ENCODE assay signal across 10 cellular contexts in the genomic region with DNA sequence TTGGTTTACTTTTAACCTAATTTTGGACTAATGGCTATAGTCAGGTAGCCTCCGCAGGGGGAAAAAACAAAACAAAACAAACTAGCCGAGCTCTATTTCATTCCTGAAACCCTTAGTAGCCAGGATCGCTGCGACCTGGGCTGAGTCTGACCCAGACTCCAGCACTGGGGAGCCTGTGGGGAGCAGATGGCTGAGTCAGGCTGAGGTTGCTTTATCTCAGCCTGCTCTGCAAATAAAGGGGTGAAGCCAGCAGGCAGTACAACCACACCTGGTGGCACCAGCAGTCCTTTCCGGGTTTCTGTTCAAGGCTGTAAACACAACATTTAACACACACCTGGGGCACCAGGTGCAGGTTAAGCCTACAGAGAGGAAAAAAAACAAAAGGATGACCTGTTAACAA. TPM values are rescaled to one million over a fixed set of nuclear protein-coding genes. Genes with fewer than 3 reads are reported as not detected.
DNase-seq lines count a peak whose midpoint lies in the region; ATAC-seq and TF ChIP-seq lines count a peak whose summit lies in the region.
"Had no signal": no experiment of that assay in that cellular context is flagged by ENCODE, and none has a peak within 500 bp of the region (broad histone marks: within the 10 kb centered on the region; RNA-seq: fewer than 3 reads in every experiment).

No MANE protein-coding gene starts in this region.

- no peak overlapping the region for H3K9ac ChIP-seq in SK-N-SH

- no peak overlapping the region for H3K4me3 ChIP-seq in SK-N-SH (ENCODE audit: low read depth in 2 of 2, low read length in 1 of 2)
- H3K4me3 ChIP-seq in WERI-Rb-1 (ENCODE audit: low read depth, low read length): no peak overlapping the region
- no peak overlapping the region for H3K4me3 ChIP-seq in upper lobe of right lung

- TF ChIP-seq CTCF in SK-N-SH (IDR thresholded peaks at IDR 0.05): no peak
- TF ChIP-seq CTCF in WERI-Rb-1 (IDR thresholded peaks at IDR 0.05; ENCODE audit: low read depth, low read length): no peak
- TF ChIP-seq CTCF in upper lobe of right lung (IDR thresholded peaks at IDR 0.05): no peak

- intact Hi-C loops in upper lobe of right lung (cut with DNase I): no loop called here

- H3K9me2 ChIP-seq in SK-N-SH: no peaks in the 10 kb centered on the region

- WGBS in SK-N-SH (ENCODE audit: low lambda C conversion rate): 76% methylated on average over 5 of the region's 5 CpGs

- no peak for TF ChIP-seq RAD21 in SK-N-SH (IDR thresholded peaks at IDR 0.05; ENCODE audit: low read length)

- ATAC-seq in SK-N-SH treated with all-trans-retinoic acid at 6 μM for 48 hours: no peak
- peak; percentile 77 for ATAC-seq in upper lobe of right lung
- no peak for ATAC-seq in activated naive CD4-positive, alpha-beta T cell treated with anti-CD3 and anti-CD28 coated beads, Interleukin-2, amount 50 U/mL, for 72 hours

- peaks cover 14% of the 10 kb centered on the region for H3K79me2 ChIP-seq in SK-N-SH (ENCODE audit: insufficient read depth)

- H3F3A ChIP-seq in SK-N-SH (replicated peaks; ENCODE audit: insufficient read depth): peaks cover 8% of the 10 kb centered on the region

- no peak for TF ChIP-seq EP300 in SK-N-SH (IDR thresholded peaks at IDR 0.05; ENCODE audit: borderline replicate concordance in 1 of 2, low read depth in 1 of 2, low read length in 1 of 2)

- no peak overlapping the region for H2AFZ ChIP-seq in SK-N-SH (ENCODE audit: low read depth)

- peaks cover 4 to 12% of the 10 kb centered on the region in 2 donors for H3K36me3 Mint-ChIP-seq in activated naive CD4-positive, alpha-beta T cell treated with anti-CD3 and anti-CD28 coated beads, Interleukin-2, amount 50 U/mL, for 72 hours

- no peaks in the 10 kb centered on the region for H4K20me1 ChIP-seq in SK-N-SH (ENCODE audit: insufficient read depth)

- H3K36me3 ChIP-seq in SK-N-SH (replicated peaks in 1 of 2; ENCODE audit: control insufficient read depth in 1 of 2, insufficient read depth in 2 of 2, low read length in 1 of 2) (peaks cover 22 to 45% of the 10 kb centered on the region in 2 experiments), WERI-Rb-1 (peaks cover 28% of the 10 kb centered on the region), upper lobe of right lung (peaks cover 39% of the 10 kb centered on the region)

- H3K4me2 ChIP-seq in SK-N-SH: no peak overlapping the region

- H3K27ac Mint-ChIP-seq in activated naive CD4-positive, alpha-beta T cell treated with anti-CD3 and anti-CD28 coated beads, Interleukin-2, amount 50 U/mL, for 72 hours: no peak overlapping the region

- POLR2A ChIA-PET in SK-N-SH (lab: Yijun Ruan, JAX): no interaction called here

- H3K9me3 ChIP-seq in SK-N-SH (no peaks in the 10 kb centered on the region), WERI-Rb-1 (ENCODE audit: severe bottlenecking) (no peaks in the 10 kb centered on the region), upper lobe of right lung (no peaks in the 10 kb centered on the region)

- DNase-seq in SK-N-SH: no peak
- peak; percentile 35 for DNase-seq in WERI-Rb-1
- peak; percentile 54 for DNase-seq in iris pigment epithelial cell (ENCODE audit: low read depth)
- no peak for DNase-seq in upper lobe of right lung
- no peak for DNase-seq in activated naive CD4-positive, alpha-beta T cell treated with anti-CD3 and anti-CD28 coated beads, Interleukin-2, amount 50 U/mL, for 72 hours (ENCODE audit: low spot score in 2 of 2)
- no peak for DNase-seq in activated effector memory CD4-positive, alpha-beta T cell treated with Interleukin-2 at 50 U/mL for 16 hours
- DNase-seq in H4 (ENCODE audit: low spot score): no peak
- DNase-seq: activated naive CD4-positive, alpha-beta T cell treated with Interleukin-2 at 50 U/mL for 16 hours; T-helper 1 cell had no signal

- CTCF ChIA-PET in SK-N-SH (lab: Yijun Ruan, JAX): interaction anchor here (0.6 to 4.8 kb wide), 7 partner anchors 14 to 211 kb away, joined by 3 to 35 read pairs (median 8); no protein-coding TSS in a partner anchor

- H3K27me3 ChIP-seq in SK-N-SH (ENCODE audit: insufficient read depth) (no peaks in the 10 kb centered on the region), WERI-Rb-1 (ENCODE audit: insufficient read depth, low read depth, severe bottlenecking) (no peaks in the 10 kb centered on the region), upper lobe of right lung (no peaks in the 10 kb centered on the region)

- peak overlapping the region; percentile 23 to 41; a peak in 1 of 4 replicates for H3K27ac ChIP-seq in SK-N-SH (ENCODE audit: low read depth in 2 of 2, low read length in 1 of 2)
- H3K27ac ChIP-seq in WERI-Rb-1: peak overlapping the region; percentile 48
- peak overlapping the region; percentile 56 for H3K27ac ChIP-seq in upper lobe of right lung

- H3K4me1 ChIP-seq in SK-N-SH (ENCODE audit: control insufficient read depth in 1 of 2, insufficient read depth in 2 of 2, low read depth in 1 of 2, low read length in 1 of 2) (peaks cover 14 to 32% of the 10 kb centered on the region in 2 experiments), upper lobe of right lung (peaks cover 55% of the 10 kb centered on the region)

- H3K9me3 Mint-ChIP-seq in activated naive CD4-positive, alpha-beta T cell treated with anti-CD3 and anti-CD28 coated beads, Interleukin-2, amount 50 U/mL, for 72 hours: no peaks in the 10 kb centered on the region

TF ChIP-seq in SK-N-SH, 30 proteins besides CTCF, POLR2A, EP300 and RAD21 (continues in another document):
- TF ChIP-seq JUND (IDR thresholded peaks at IDR 0.05) (no peak), EZH2phosphoT487 (IDR thresholded peaks at IDR 0.05; ENCODE audit: borderline replicate concordance, low read depth) (no peak)
- TF ChIP-seq, protein P1, sequence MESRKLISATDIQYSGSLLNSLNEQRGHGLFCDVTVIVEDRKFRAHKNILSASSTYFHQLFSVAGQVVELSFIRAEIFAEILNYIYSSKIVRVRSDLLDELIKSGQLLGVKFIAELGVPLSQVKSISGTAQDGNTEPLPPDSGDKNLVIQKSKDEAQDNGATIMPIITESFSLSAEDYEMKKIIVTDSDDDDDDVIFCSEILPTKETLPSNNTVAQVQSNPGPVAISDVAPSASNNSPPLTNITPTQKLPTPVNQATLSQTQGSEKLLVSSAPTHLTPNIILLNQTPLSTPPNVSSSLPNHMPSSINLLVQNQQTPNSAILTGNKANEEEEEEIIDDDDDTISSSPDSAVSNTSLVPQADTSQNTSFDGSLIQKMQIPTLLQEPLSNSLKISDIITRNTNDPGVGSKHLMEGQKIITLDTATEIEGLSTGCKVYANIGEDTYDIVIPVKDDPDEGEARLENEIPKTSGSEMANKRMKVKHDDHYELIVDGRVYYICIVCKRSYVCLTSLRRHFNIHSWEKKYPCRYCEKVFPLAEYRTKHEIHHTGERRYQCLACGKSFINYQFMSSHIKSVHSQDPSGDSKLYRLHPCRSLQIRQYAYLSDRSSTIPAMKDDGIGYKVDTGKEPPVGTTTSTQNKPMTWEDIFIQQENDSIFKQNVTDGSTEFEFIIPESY (IDR thresholded peaks at IDR 0.05; ENCODE audit: borderline replicate concordance, low read depth): no peak

TF ChIP-seq in SK-N-SH treated with all-trans-retinoic acid at 6 μM for 48 hours, 23 proteins besides CTCF, POLR2A, EP300 and RAD21:
- TF ChIP-seq ARNTL (CRISPR knock-in tag; IDR thresholded peaks at IDR 0.05; ENCODE audit: borderline replicate concordance, low read depth): no peak

RNA-seq across cellular contexts. Expression of gene ABHD2, which starts 27.3 kb away (rescaled TPM):
- 19.2 and 25.7 TPM in 2 replicates for polyA plus RNA-seq in SK-N-SH (2012; rRNA removed)
- 12.3 and 17.4 TPM in 2 replicates for polyA plus RNA-seq in SK-N-SH (2012; cell fraction: cytosol; rRNA removed)
- 15.6 and 19.9 TPM in 2 replicates for polyA plus RNA-seq in SK-N-SH (2012; cell fraction: nucleus; rRNA removed)
- total RNA-seq in upper lobe of right lung: 182 TPM
- total RNA-seq in activated naive CD4-positive, alpha-beta T cell treated with anti-CD3 and anti-CD28 coated beads, Interleukin-2, amount 50 U/mL, for 72 hours: 10 to 100 TPM; 44.9 to 52.3 TPM
- 15.2 and 19.0 TPM in 2 replicates for total RNA-seq in H4 (2014; rRNA removed; shearing (Covaris generic))

Comparison
In these comparisons a context has a peak if more than half of its experiments do, and no peak if none do; other contexts are left out.
1. DNase-seq: peak in WERI-Rb-1 (single experiment) and iris pigment epithelial cell (single experiment); none in SK-N-SH (single experiment), upper lobe of right lung (single experiment), activated naive CD4-positive, alpha-beta T cell treated with anti-CD3 and anti-CD28 coated beads, Interleukin-2, amount 50 U/mL, for 72 hours (0 of 2), activated effector memory CD4-positive, alpha-beta T cell treated with Interleukin-2 at 50 U/mL for 16 hours (single experiment) and H4 (single experiment).
2. Peak in every context shown above with its lines, with median percentiles within 50 percentile points of each other: H3K27ac ChIP-seq.